Comparison of ENCODE assay signal across 20 cellular contexts in genomic region chr5:160655717-160656116, GRCh38.
"Had no signal": no experiment of that assay in that cellular context is flagged by ENCODE, and none has a peak within 500 bp of the region (broad histone marks: within the 10 kb centered on the region; RNA-seq: fewer than 3 reads in every experiment).

No MANE protein-coding gene starts in this region.

- H3K4me1 Mint-ChIP-seq: activated naive CD4-positive, alpha-beta T cell treated with anti-CD3 and anti-CD28 coated beads, Interleukin-2, amount 50 U/mL, for 24 hours had no signal

- DNase-seq: activated CD4-positive, alpha-beta T cell treated with anti-CD3 and anti-CD28 coated beads for 4 hours; activated CD8-positive, alpha-beta memory T cell treated with anti-CD3 and anti-CD28 coated beads, Interleukin-2, amount 10 ng/mL, durations not matched to agents 7 days and 5 days; activated CD8-positive, alpha-beta T cell treated with anti-CD3 and anti-CD28 coated beads, Interleukin-2, amount 10 ng/mL, durations not matched to agents 7 days and 5 days; activated effector memory CD4-positive, alpha-beta T cell treated with Interleukin-2 at 50 U/mL for 16 hours; activated naive CD4-positive, alpha-beta T cell; activated T-cell treated with anti-CD3 and anti-CD28 coated beads, Interleukin-2, amount 50 U/mL, for 24 hours; aorta; central memory CD4-positive, alpha-beta T cell; Karpas-422; MM.1S; NCI-H1105; NCI-H1436; NCI-H2029; NCI-H2107; NCI-H526; SHP77 treated with DMSO at 0.1 percent for 48 hours had no signal

- H3K9me3 Mint-ChIP-seq: activated naive CD4-positive, alpha-beta T cell treated with anti-CD3 and anti-CD28 coated beads, Interleukin-2, amount 50 U/mL, for 24 hours; activated T-cell treated with anti-CD3 and anti-CD28 coated beads, Interleukin-2, amount 50 U/mL, for 24 hours had no signal

- H3K27ac Mint-ChIP-seq: activated CD8-positive, alpha-beta memory T cell treated with anti-CD3 and anti-CD28 coated beads, Interleukin-2, amount 10 ng/mL, durations not matched to agents 7 days and 5 days; activated CD8-positive, alpha-beta T cell treated with anti-CD3 and anti-CD28 coated beads, Interleukin-2, amount 10 ng/mL, durations not matched to agents 7 days and 5 days; activated naive CD4-positive, alpha-beta T cell treated with anti-CD3 and anti-CD28 coated beads, Interleukin-2, amount 50 U/mL, for 24 hours; activated T-cell treated with anti-CD3 and anti-CD28 coated beads, Interleukin-2, amount 50 U/mL, for 24 hours; activated T-helper 1 cell treated with anti-CD3 and anti-CD28 coated beads, Interleukin-12 subunit alpha, Interleukin-12 subunit beta, Interleukin-2, Interleukin-4 antibody, amounts not matched to agents 30 ng/mL and 10 ng/mL and 1 ng/mL, durations not matched to agents 14 hours and 24 hours and 36 hours; T-helper 1 cell treated with Interleukin-12 subunit alpha and Interleukin-12 subunit beta and Interleukin-4 antibody, amounts not matched to agents 30 μg/mL and 1 μg/mL, for 36 hours had no signal

- H3K4me3 Mint-ChIP-seq: activated CD8-positive, alpha-beta memory T cell treated with anti-CD3 and anti-CD28 coated beads, Interleukin-2, amount 10 ng/mL, durations not matched to agents 7 days and 5 days; activated CD8-positive, alpha-beta T cell treated with anti-CD3 and anti-CD28 coated beads, Interleukin-2, amount 10 ng/mL, durations not matched to agents 7 days and 5 days; activated naive CD4-positive, alpha-beta T cell treated with anti-CD3 and anti-CD28 coated beads, Interleukin-2, amount 50 U/mL, for 24 hours; activated T-cell treated with anti-CD3 and anti-CD28 coated beads, Interleukin-2, amount 50 U/mL, for 24 hours; activated T-helper 1 cell treated with anti-CD3 and anti-CD28 coated beads, Interleukin-12 subunit alpha, Interleukin-12 subunit beta, Interleukin-2, Interleukin-4 antibody, amounts not matched to agents 30 ng/mL and 10 ng/mL and 1 ng/mL, durations not matched to agents 14 hours and 24 hours and 36 hours; T-helper 1 cell treated with Interleukin-12 subunit alpha and Interleukin-12 subunit beta and Interleukin-4 antibody, amounts not matched to agents 30 μg/mL and 1 μg/mL, for 36 hours had no signal

- ATAC-seq: activated CD8-positive, alpha-beta memory T cell treated with anti-CD3 and anti-CD28 coated beads, Interleukin-2, amount 10 ng/mL, durations not matched to agents 7 days and 5 days; activated CD8-positive, alpha-beta T cell treated with anti-CD3 and anti-CD28 coated beads, Interleukin-2, amount 10 ng/mL, durations not matched to agents 7 days and 5 days; HepG2 had no signal

- H3K36me3 Mint-ChIP-seq: activated CD8-positive, alpha-beta memory T cell treated with anti-CD3 and anti-CD28 coated beads, Interleukin-2, amount 10 ng/mL, durations not matched to agents 7 days and 5 days; activated naive CD4-positive, alpha-beta T cell treated with anti-CD3 and anti-CD28 coated beads, Interleukin-2, amount 50 U/mL, for 24 hours had no signal
